In the genomic region with DNA sequence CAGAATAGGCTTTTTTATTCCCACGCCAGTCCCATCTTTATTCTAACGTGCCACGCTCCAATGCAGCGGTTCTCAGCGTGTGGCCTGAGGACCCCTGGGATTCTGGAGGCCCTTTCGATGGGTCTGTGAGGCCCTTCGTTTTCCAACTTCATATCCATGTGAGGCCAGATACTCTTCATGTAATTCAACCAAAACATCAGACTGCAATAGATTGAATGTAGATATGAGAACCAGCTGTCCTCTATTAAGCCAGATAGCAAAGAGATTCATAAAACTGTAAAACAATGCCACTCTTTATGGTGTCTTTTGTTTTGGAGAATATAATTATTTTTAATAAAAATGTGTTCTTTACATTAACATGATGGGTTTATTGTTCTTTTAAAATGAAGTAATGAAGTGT, we compare ENCODE assay signal across 32 cellular contexts.
"Had no signal": no experiment of that assay in that cellular context is flagged by ENCODE, and none has a peak within 500 bp of the region (broad histone marks: within the 10 kb centered on the region; RNA-seq: fewer than 3 reads in every experiment).

No MANE protein-coding gene starts in this region.

- H3K27ac Mint-ChIP-seq: activated B cell treated with CpG ODN at 0.5 μM for 24 hours; activated CD4-positive, alpha-beta memory T cell treated with anti-CD3 and anti-CD28 coated beads for 36 hours; activated CD4-positive, alpha-beta T cell treated with anti-CD3 and anti-CD28 coated beads, Interleukin-2, amount 10 ng/mL, durations not matched to agents 24 days and 14 days; activated CD8-positive, alpha-beta T cell treated with anti-CD3 and anti-CD28 coated beads for 36 hours; activated naive CD4-positive, alpha-beta T cell treated with anti-CD3 and anti-CD28 coated beads for 36 hours; activated naive CD4-positive, alpha-beta T cell treated with anti-CD3 and anti-CD28 coated beads, Interleukin-2, amount 50 U/mL, for 72 hours; activated naive CD8-positive, alpha-beta T cell treated with anti-CD3 and anti-CD28 coated beads for 36 hours; activated T-cell treated with anti-CD3 and anti-CD28 coated beads, Interleukin-2, amount 50 U/mL, for 72 hours; activated T-helper 1 cell treated with anti-CD3 and anti-CD28 coated beads, Interleukin-12 subunit alpha, Interleukin-12 subunit beta, Interleukin-2, Interleukin-4 antibody, amounts not matched to agents 30 ng/mL and 10 ng/mL and 1 ng/mL, durations not matched to agents 14 hours and 24 hours and 36 hours; activated T-helper 17 cell treated with anti-CD3 and anti-CD28 coated beads, Interleukin-2, amount 50 U/mL, for 72 hours; T-helper 1 cell treated with Interleukin-12 subunit alpha and Interleukin-12 subunit beta and Interleukin-4 antibody, amounts not matched to agents 30 μg/mL and 1 μg/mL, for 36 hours; T-helper 2 cell treated with Interferon-gamma antibody and Interleukin-4, amounts not matched to agents 5 μg/mL and 100 μg/mL, for 36 hours had no signal

- H3K27me3 Mint-ChIP-seq: activated B cell treated with CpG ODN at 0.5 μM for 24 hours; activated CD4-positive, alpha-beta memory T cell treated with anti-CD3 and anti-CD28 coated beads for 36 hours; activated CD4-positive, alpha-beta T cell treated with anti-CD3 and anti-CD28 coated beads, Interleukin-2, amount 10 ng/mL, durations not matched to agents 24 days and 14 days; activated CD8-positive, alpha-beta T cell treated with anti-CD3 and anti-CD28 coated beads for 36 hours; activated naive CD8-positive, alpha-beta T cell treated with anti-CD3 and anti-CD28 coated beads for 36 hours had no signal

- H3K4me1 Mint-ChIP-seq: activated B cell treated with CpG ODN at 0.5 μM for 24 hours; activated CD4-positive, alpha-beta T cell treated with anti-CD3 and anti-CD28 coated beads, Interleukin-2, amount 10 ng/mL, durations not matched to agents 24 days and 14 days; activated naive CD8-positive, alpha-beta T cell treated with anti-CD3 and anti-CD28 coated beads for 36 hours; activated T-helper 17 cell treated with anti-CD3 and anti-CD28 coated beads, Interleukin-2, amount 50 U/mL, for 72 hours had no signal

- H3K4me3 Mint-ChIP-seq: activated B cell treated with CpG ODN at 0.5 μM for 24 hours; activated CD4-positive, alpha-beta memory T cell treated with anti-CD3 and anti-CD28 coated beads for 36 hours; activated CD4-positive, alpha-beta T cell treated with anti-CD3 and anti-CD28 coated beads, Interleukin-2, amount 10 ng/mL, durations not matched to agents 24 days and 14 days; activated CD8-positive, alpha-beta T cell treated with anti-CD3 and anti-CD28 coated beads for 36 hours; activated naive CD4-positive, alpha-beta T cell treated with anti-CD3 and anti-CD28 coated beads for 36 hours; activated naive CD8-positive, alpha-beta T cell treated with anti-CD3 and anti-CD28 coated beads for 36 hours; activated T-cell treated with anti-CD3 and anti-CD28 coated beads, Interleukin-2, amount 50 U/mL, for 4 hours; activated T-cell treated with anti-CD3 and anti-CD28 coated beads, Interleukin-2, amount 50 U/mL, for 72 hours; activated T-helper 1 cell treated with anti-CD3 and anti-CD28 coated beads, Interleukin-12 subunit alpha, Interleukin-12 subunit beta, Interleukin-2, Interleukin-4 antibody, amounts not matched to agents 30 ng/mL and 10 ng/mL and 1 ng/mL, durations not matched to agents 14 hours and 24 hours and 36 hours; activated T-helper 17 cell treated with anti-CD3 and anti-CD28 coated beads, Interleukin-2, amount 50 U/mL, for 72 hours; T-helper 1 cell treated with Interleukin-12 subunit alpha and Interleukin-12 subunit beta and Interleukin-4 antibody, amounts not matched to agents 30 μg/mL and 1 μg/mL, for 36 hours; T-helper 2 cell treated with Interferon-gamma antibody and Interleukin-4, amounts not matched to agents 5 μg/mL and 100 μg/mL, for 36 hours had no signal

- DNase-seq: activated B cell treated with CpG ODN at 0.5 μM for 24 hours; activated CD4-positive, alpha-beta memory T cell treated with anti-CD3 and anti-CD28 coated beads for 36 hours; activated CD4-positive, alpha-beta T cell treated with anti-CD3 and anti-CD28 coated beads for 4 hours; activated CD4-positive, alpha-beta T cell treated with anti-CD3 and anti-CD28 coated beads, Interleukin-2, amount 10 ng/mL, durations not matched to agents 24 days and 14 days; activated CD4-positive, alpha-beta T cell treated with anti-CD3 and anti-CD28 coated beads, Interleukin-2, amount 50 U/mL, for 1 hour; activated CD4-positive, alpha-beta T cell treated with anti-CD3 and anti-CD28 coated beads, Interleukin-2, amount 50 U/mL, for 4 hours; activated CD4-positive, CD25-positive, alpha-beta regulatory T cell treated with anti-CD3 and anti-CD28 coated beads, Interleukin-2, amount 50 U/mL, for 72 hours; activated CD8-positive, alpha-beta memory T cell treated with anti-CD3 and anti-CD28 coated beads, Interleukin-2, amount 50 U/mL, for 4 hours; activated CD8-positive, alpha-beta T cell treated with anti-CD3 and anti-CD28 coated beads for 36 hours; activated gamma-delta T cell treated with Interleukin-2 at 50 U/mL for 16 hours; activated naive CD4-positive, alpha-beta T cell; activated naive CD4-positive, alpha-beta T cell treated with anti-CD3 and anti-CD28 coated beads for 36 hours; activated naive CD8-positive, alpha-beta T cell treated with anti-CD3 and anti-CD28 coated beads for 36 hours; activated T-cell treated with anti-CD3 and anti-CD28 coated beads for 4 hours; activated T-cell treated with anti-CD3 and anti-CD28 coated beads, Interleukin-2, amount 50 U/mL, for 1 hour; activated T-cell treated with anti-CD3 and anti-CD28 coated beads, Interleukin-2, amount 50 U/mL, for 4 hours; activated T-cell treated with anti-CD3 and anti-CD28 coated beads, Interleukin-2, amount 50 U/mL, for 72 hours; adrenal gland; amniotic stem cell; body of pancreas; brain microvascular endothelial cell; central memory CD4-positive, alpha-beta T cell; T-helper 1 cell; T-helper 2 cell; T-helper 9 cell had no signal

- FAIRE-seq: astrocyte, TTC549 had no signal

- H3K9me3 Mint-ChIP-seq: activated B cell treated with CpG ODN at 0.5 μM for 24 hours; activated CD4-positive, alpha-beta memory T cell treated with anti-CD3 and anti-CD28 coated beads for 36 hours; activated CD4-positive, alpha-beta T cell treated with anti-CD3 and anti-CD28 coated beads, Interleukin-2, amount 10 ng/mL, durations not matched to agents 24 days and 14 days; activated CD8-positive, alpha-beta T cell treated with anti-CD3 and anti-CD28 coated beads for 36 hours; activated naive CD4-positive, alpha-beta T cell treated with anti-CD3 and anti-CD28 coated beads for 36 hours; activated naive CD4-positive, alpha-beta T cell treated with anti-CD3 and anti-CD28 coated beads, Interleukin-2, amount 50 U/mL, for 72 hours; activated naive CD8-positive, alpha-beta T cell treated with anti-CD3 and anti-CD28 coated beads for 36 hours; activated T-cell treated with anti-CD3 and anti-CD28 coated beads, Interleukin-2, amount 50 U/mL, for 4 hours; activated T-cell treated with anti-CD3 and anti-CD28 coated beads, Interleukin-2, amount 50 U/mL, for 72 hours; activated T-helper 1 cell treated with anti-CD3 and anti-CD28 coated beads, Interleukin-12 subunit alpha, Interleukin-12 subunit beta, Interleukin-2, Interleukin-4 antibody, amounts not matched to agents 30 ng/mL and 10 ng/mL and 1 ng/mL, durations not matched to agents 14 hours and 24 hours and 36 hours; activated T-helper 17 cell treated with anti-CD3 and anti-CD28 coated beads, Interleukin-2, amount 50 U/mL, for 72 hours; T-helper 1 cell treated with Interleukin-12 subunit alpha and Interleukin-12 subunit beta and Interleukin-4 antibody, amounts not matched to agents 30 μg/mL and 1 μg/mL, for 36 hours; T-helper 2 cell treated with Interferon-gamma antibody and Interleukin-4, amounts not matched to agents 5 μg/mL and 100 μg/mL, for 36 hours had no signal

- ATAC-seq: activated CD8-positive, alpha-beta T cell treated with anti-CD3 and anti-CD28 coated beads for 36 hours; activated naive CD4-positive, alpha-beta T cell treated with anti-CD3 and anti-CD28 coated beads, Interleukin-2, amount 50 U/mL, for 72 hours; activated T-cell treated with anti-CD3 and anti-CD28 coated beads, Interleukin-2, amount 50 U/mL, for 4 hours; activated T-cell treated with anti-CD3 and anti-CD28 coated beads, Interleukin-2, amount 50 U/mL, for 72 hours; activated T-helper 17 cell treated with anti-CD3 and anti-CD28 coated beads, Interleukin-2, amount 50 U/mL, for 72 hours; body of pancreas had no signal

- H3K36me3 Mint-ChIP-seq: activated CD4-positive, alpha-beta memory T cell treated with anti-CD3 and anti-CD28 coated beads for 36 hours; activated naive CD4-positive, alpha-beta T cell treated with anti-CD3 and anti-CD28 coated beads, Interleukin-2, amount 50 U/mL, for 72 hours; activated naive CD8-positive, alpha-beta T cell treated with anti-CD3 and anti-CD28 coated beads for 36 hours had no signal
